ENCODE assay signal across 8 cellular contexts in the genomic region with DNA sequence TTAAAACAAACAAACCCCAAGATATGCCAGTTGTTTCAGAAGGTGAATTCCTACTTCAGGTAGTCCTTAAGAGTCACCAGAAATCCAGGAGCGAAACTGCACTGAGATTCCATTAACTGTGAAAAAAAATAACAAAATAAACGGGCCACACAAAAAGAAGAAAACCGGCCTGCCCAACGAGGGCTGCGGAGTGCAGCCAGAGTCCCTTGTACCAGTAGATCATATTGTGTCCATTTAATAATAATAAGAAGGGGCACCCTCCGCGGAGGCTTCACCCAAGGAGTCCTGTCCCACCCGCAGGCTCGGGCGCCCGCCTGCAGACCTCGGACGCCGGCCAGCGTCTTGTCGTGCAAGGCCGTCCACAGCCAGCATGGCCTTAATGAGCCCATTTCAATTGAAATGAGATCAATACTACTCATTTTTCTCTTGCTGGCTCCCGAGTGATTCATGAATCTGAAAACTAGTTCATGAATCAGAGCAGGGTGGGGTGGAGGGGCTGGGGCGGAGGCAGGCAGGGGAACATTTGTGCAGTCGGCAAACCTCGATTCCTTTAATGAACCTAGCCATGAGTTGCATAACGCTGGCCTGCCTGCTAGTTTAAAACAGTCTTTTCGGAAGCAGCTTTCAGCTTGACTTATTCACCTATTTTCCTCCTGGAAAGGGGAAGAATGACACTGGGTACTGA.
A peak's percentile ranks its signal among the peaks of the same experiment; 100 is the strongest.
DNase-seq lines count a peak whose midpoint lies in the region; ATAC-seq and TF ChIP-seq lines count a peak whose summit lies in the region.

No MANE protein-coding gene starts in this region.

- WGBS in liver, result 57% methylated on average over 23 of the region's 23 CpGs

- no peak overlapping the region; the same call in 1 of the 2 replicates for H3K4me3 Mint-ChIP-seq in WTC11

- DNase-seq in AG08395 (ENCODE audit: low spot score) (peak; percentile 68), LHCN-M2 (ENCODE audit: low read depth) (peak; percentile 84), WTC11 (ENCODE audit: low spot score) (no peak), cardiac fibroblast (ENCODE audit: low read depth in 2 of 2) (peak; percentile 94 to 97), RPMI8226 (no peak)
- peak; percentile 74 to 78 for DNase-seq in stimulated activated CD4-positive, alpha-beta T cell treated with anti-CD3 and anti-CD28 coated beads, Interleukin-2, amount 100 ng/mL, for 24 hours

- peak in 1 of 2 donors; percentile 49 for TF ChIP-seq RAD21 in liver (IDR thresholded peaks at IDR 0.05)

- H3K27ac Mint-ChIP-seq in WTC11, result peak overlapping the region; percentile 87

- no peaks in the 10 kb centered on the region for H3K27me3 ChIP-seq in liver (ENCODE audit: control insufficient read depth in 4 of 4, insufficient read depth in 4 of 4, low read length in 3 of 4)

- ATAC-seq in WTC11 (no peak), HG03039 (IDR thresholded peaks at IDR 0.05; ENCODE audit: unreplicated experiment) (no peak)

- H3K4me1 Mint-ChIP-seq in WTC11, result peaks cover 62% of the 10 kb centered on the region

- CTCF ChIA-PET in WTC11 (lab: Charles Lee), result interaction anchor here (1.0 to 1.1 kb wide), 2 partner anchors 360 to 370 kb away, joined by 3 to 4 read pairs; no protein-coding TSS in a partner anchor

- H3K36me3 Mint-ChIP-seq in WTC11, result no peaks in the 10 kb centered on the region

- H3K36me3 ChIP-seq in liver (ENCODE audit: control insufficient read depth in 4 of 4, insufficient read depth in 3 of 4, low read depth in 1 of 4, low read length in 3 of 4), result no peaks in the 10 kb centered on the region

- H3K4me1 ChIP-seq in liver (ENCODE audit: control insufficient read depth in 4 of 4, insufficient read depth in 4 of 4, low read length in 3 of 4), result peaks cover 28 to 86% (median 59%) of the 10 kb centered on the region in 4 donors

- POLR2A ChIA-PET in WTC11 (lab: Charles Lee), result no interaction called here

- TF ChIP-seq CTCF in WTC11 (IDR thresholded peaks at IDR 0.05) (no peak), cardiac fibroblast (IDR thresholded peaks at IDR 0.05; ENCODE audit: low read depth, low read length) (no peak), liver (IDR thresholded peaks at IDR 0.05; ENCODE audit: low read depth, low read length, missing input control) (no peak)

- H3K4me3 ChIP-seq in cardiac fibroblast (replicated peaks in 1 of 2; ENCODE audit: low read depth in 2 of 2, low read length in 2 of 2), result peak overlapping the region in 1 of 2 donors; percentile 11
- H3K4me3 ChIP-seq in liver (ENCODE audit: low read depth in 1 of 3, low read length in 3 of 3), result no peak overlapping the region

- H3K9ac ChIP-seq in liver (ENCODE audit: low read depth in 1 of 2, low read length in 2 of 2), result peak overlapping the region in 1 of 2 donors; percentile 92

- no peaks in the 10 kb centered on the region for H3K9me3 ChIP-seq in liver (ENCODE audit: control insufficient read depth in 4 of 4, low read length in 3 of 4)

- H3K9me3 Mint-ChIP-seq in WTC11, result no peaks in the 10 kb centered on the region

- peak overlapping the region; percentile 92 to 98 for H3K27ac ChIP-seq in liver (ENCODE audit: low read depth in 1 of 2, low read length in 2 of 2)

- peaks cover 6% of the 10 kb centered on the region; the same call in 1 of the 2 replicates for H3K27me3 Mint-ChIP-seq in WTC11 (ENCODE audit: low read depth)

TF ChIP-seq in WTC11, 78 proteins besides CTCF, POLR2A, EP300 and RAD21 (continues in another document):
- TF ChIP-seq ZSCAN18 (CRISPR knock-in tag; IDR thresholded peaks at IDR 0.05) (no peak), FOXJ3 (CRISPR knock-in tag; IDR thresholded peaks at IDR 0.05; ENCODE audit: borderline replicate concordance) (no peak)
- TF ChIP-seq, protein P1, sequence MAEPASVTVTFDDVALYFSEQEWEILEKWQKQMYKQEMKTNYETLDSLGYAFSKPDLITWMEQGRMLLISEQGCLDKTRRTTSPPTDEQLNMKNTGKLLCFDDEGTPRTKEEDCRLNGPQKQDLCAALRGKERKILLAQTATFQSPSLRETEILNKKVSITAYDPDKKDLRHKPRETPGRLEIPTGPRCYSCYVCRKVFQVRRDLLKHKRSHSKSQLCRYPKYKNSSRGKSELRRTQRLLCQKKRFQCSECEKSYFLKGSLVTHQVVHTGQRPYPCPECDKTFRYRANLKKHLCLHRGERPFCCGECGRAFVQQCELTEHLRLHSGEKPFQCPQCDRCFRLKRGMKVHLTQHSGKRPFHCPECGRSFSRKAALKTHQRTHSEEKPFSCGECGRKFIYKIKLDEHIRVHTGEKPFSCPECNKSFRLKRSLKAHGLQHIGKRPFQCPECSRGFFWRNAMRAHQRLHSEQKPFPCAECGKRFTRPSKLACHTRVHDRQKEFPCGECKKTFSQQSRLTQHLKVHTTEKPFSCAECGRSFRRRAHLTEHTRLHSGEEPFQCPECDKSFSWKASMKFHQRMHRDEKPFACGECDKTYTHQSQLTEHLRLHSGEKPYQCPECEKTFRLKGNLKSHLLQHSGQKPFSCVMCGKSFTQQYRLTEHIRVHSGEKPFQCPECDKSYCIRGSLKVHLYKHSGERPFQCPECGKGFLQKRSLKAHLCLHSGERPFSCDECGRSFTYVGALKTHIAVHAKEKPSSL (CRISPR knock-in tag; conservative IDR thresholded peaks at IDR 0.05), result no peak

TF ChIP-seq in liver, 16 proteins besides CTCF, POLR2A, EP300 and RAD21:
- TF ChIP-seq HNF4A (conservative IDR thresholded peaks at IDR 0.05) (peak in 1 of 2 donors; percentile 6), MAX (IDR thresholded peaks at IDR 0.05) (no peak), YY1 (IDR thresholded peaks at IDR 0.05) (no peak), NR2F2 (IDR thresholded peaks at IDR 0.05) (no peak), FOXA2 (IDR thresholded peaks at IDR 0.05) (no peak), ATF3 (IDR thresholded peaks at IDR 0.05) (peak; percentile 29), SP1 (IDR thresholded peaks at IDR 0.05) (no peak), RXRA (IDR thresholded peaks at IDR 0.05) (peak in 1 of 2 donors; percentile 4)

Comparison
In these comparisons a context has a peak if more than half of its experiments do, and no peak if none do; other contexts are left out.
1. DNase-seq: peak in AG08395 (single experiment), LHCN-M2 (single experiment), cardiac fibroblast (2 of 2) and stimulated activated CD4-positive, alpha-beta T cell treated with anti-CD3 and anti-CD28 coated beads, Interleukin-2, amount 100 ng/mL, for 24 hours (2 of 2); none in WTC11 (single experiment) and RPMI8226 (single experiment).